In the genomic region with DNA sequence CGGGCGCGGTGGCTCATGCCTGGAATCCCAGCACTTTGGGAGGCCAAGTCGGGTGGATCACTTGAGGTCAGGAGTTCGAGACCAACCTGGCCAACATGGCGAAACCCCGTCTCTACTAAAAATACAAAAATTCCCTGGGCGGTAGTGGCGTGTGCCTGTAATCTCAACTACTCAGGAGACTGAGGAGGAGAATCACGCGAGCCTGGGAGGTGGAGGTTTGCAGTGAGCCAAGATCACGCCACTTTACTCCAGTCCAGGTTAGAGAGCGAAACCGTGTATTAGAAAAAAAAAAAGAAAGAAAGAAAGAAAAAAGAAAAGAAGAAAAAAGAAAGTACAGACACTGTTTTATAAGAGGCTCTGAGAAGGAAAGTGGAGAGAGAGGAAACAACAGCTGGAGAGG, we compare ENCODE assay signal across 6 cellular contexts. TPM values are rescaled to one million over a fixed set of nuclear protein-coding genes. Genes with fewer than 3 reads are reported as not detected.
"Had no signal": no experiment of that assay in that cellular context is flagged by ENCODE, and none has a peak within 500 bp of the region (broad histone marks: within the 10 kb centered on the region; RNA-seq: fewer than 3 reads in every experiment).

No MANE protein-coding gene starts in this region.

RNA-seq across cellular contexts. Expression of gene CD300E, which starts 6.7 kb away (rescaled TPM):
- total RNA-seq: GM23248, H1, H9, HT-29, IMR-90, K562 had no signal
- polyA plus RNA-seq: GM23248, H1, IMR-90, K562 had no signal

RNA-seq across cellular contexts. Expression of gene CD300LD, which starts 38.2 kb away (rescaled TPM):
- total RNA-seq: GM23248, H1, H9, HT-29, IMR-90, K562 had no signal
- polyA plus RNA-seq: GM23248, H1, IMR-90, K562 had no signal
